ENCODE assay signal across 17 cellular contexts in genomic region chr1:167777253-167777618, GRCh38.
"Had no signal": no experiment of that assay in that cellular context is flagged by ENCODE, and none has a peak within 500 bp of the region (broad histone marks: within the 10 kb centered on the region; RNA-seq: fewer than 3 reads in every experiment).

No MANE protein-coding gene starts in this region.

- FAIRE-seq: kidney had no signal

- H3K27me3 Mint-ChIP-seq: activated B cell treated with CpG ODN at 0.5 μM for 24 hours; stimulated activated memory B cell treated with anti-CD40 and anti-IgM and Interleukin-4, amounts not matched to agents 10 μg/mL and 1 μg/mL and 100 μg/mL, for 72 hours had no signal

- DNase-seq: activated B cell treated with CpG ODN at 0.5 μM for 24 hours; activated T-cell treated with anti-CD3 and anti-CD28 coated beads for 4 hours; aorta; cerebellar nuclear complex; effector CD8-positive, alpha-beta T cell; foreskin keratinocyte; glutamatergic neuron; hypothalamus; kidney; left ventricle myocardium inferior; mesenchymal stem cell; natural killer cell; SIG-M5; sigmoid colon; substantia nigra; trophoblast cell had no signal

- ATAC-seq: foreskin keratinocyte; natural killer cell; stimulated activated memory B cell treated with anti-CD40 and anti-IgM and Interleukin-4, amounts not matched to agents 10 μg/mL and 1 μg/mL and 100 μg/mL, for 72 hours had no signal

- H3K27ac Mint-ChIP-seq: activated B cell treated with CpG ODN at 0.5 μM for 24 hours; natural killer cell; stimulated activated memory B cell treated with anti-CD40 and anti-IgM and Interleukin-4, amounts not matched to agents 10 μg/mL and 1 μg/mL and 100 μg/mL, for 72 hours had no signal

- H3K4me3 Mint-ChIP-seq: activated B cell treated with CpG ODN at 0.5 μM for 24 hours; natural killer cell; stimulated activated memory B cell treated with anti-CD40 and anti-IgM and Interleukin-4, amounts not matched to agents 10 μg/mL and 1 μg/mL and 100 μg/mL, for 72 hours had no signal

- H3K36me3 Mint-ChIP-seq: natural killer cell had no signal

- H3K4me1 Mint-ChIP-seq: activated B cell treated with CpG ODN at 0.5 μM for 24 hours; natural killer cell; stimulated activated memory B cell treated with anti-CD40 and anti-IgM and Interleukin-4, amounts not matched to agents 10 μg/mL and 1 μg/mL and 100 μg/mL, for 72 hours had no signal
